In genomic region chr22:35638408-35638807, GRCh38 we compare ENCODE assay signal across 10 cellular contexts. TPM values are rescaled to one million over a fixed set of nuclear protein-coding genes. Genes with fewer than 3 reads are reported as not detected.
DNase-seq lines count a peak whose midpoint lies in the region; ATAC-seq, FAIRE-seq and TF ChIP-seq lines count a peak whose summit lies in the region.
"Had no signal": no experiment of that assay in that cellular context is flagged by ENCODE, and none has a peak within 500 bp of the region (broad histone marks: within the 10 kb centered on the region; RNA-seq: fewer than 3 reads in every experiment).

No MANE protein-coding gene starts in this region.

- POLR2A ChIA-PET in H1 (lab: Charles Lee; ENCODE audit: partially characterized antibody), result no interaction called here

- peak; percentile 39 for DNase-seq in H4 (ENCODE audit: low spot score)
- no peak for DNase-seq in H1 (ENCODE audit: low read depth in 1 of 2, low spot score in 2 of 2)
- peak; percentile 75 to 97 for DNase-seq in lower leg skin (ENCODE audit: low spot score in 2 of 2)
- no peak for DNase-seq in stomach
- DNase-seq in putamen (ENCODE audit: low spot score), result no peak
- DNase-seq: activated T-cell treated with anti-CD3 and anti-CD28 coated beads, Interleukin-2, amount 50 U/mL, for 48 hours; SIG-M5 had no signal

- no peak overlapping the region for H3K18ac ChIP-seq in H1 (ENCODE audit: extremely low read depth, low read length)

- intact Hi-C loops in lower leg skin (cut with DNase I; ENCODE audit: low total_unique reads), result no loop called here
- intact Hi-C loops in stomach (cut with DNase I; ENCODE audit: low total_unique reads), result no loop called here

- TF ChIP-seq CTCF in H1 (IDR thresholded peaks at IDR 0.05; ENCODE audit: control extremely low read depth in 1 of 3, insufficient read depth in 1 of 3, low read depth in 1 of 3, low read length in 3 of 3), result no peak
- no peak for TF ChIP-seq CTCF in lower leg skin (IDR thresholded peaks at IDR 0.05)
- no peak for TF ChIP-seq CTCF in stomach (IDR thresholded peaks at IDR 0.05)

- no peak overlapping the region for H4K8ac ChIP-seq in H1 (ENCODE audit: extremely low read depth, insufficient read depth, low read length)

- no peak for FAIRE-seq in H1 (lab: Jason Lieb, UNC)

- H3K36me3 ChIP-seq in H1 (ENCODE audit: control insufficient read depth in 2 of 4, insufficient read depth in 4 of 4, low read length in 3 of 4) (no peaks in the 10 kb centered on the region; a peak in 1 of 8 replicates), stomach (no peaks in the 10 kb centered on the region)

- H3K4me1 ChIP-seq in H1 (replicated peaks in 1 of 4; ENCODE audit: control insufficient read depth in 3 of 4, insufficient read depth in 4 of 4, low read length in 3 of 4), result peaks cover 0 to 10% (median 4%) of the 10 kb centered on the region in 4 experiments; a peak in 4 of 7 replicates
- peaks cover 0 to 25% (median 18%) of the 10 kb centered on the region in 4 donors for H3K4me1 ChIP-seq in stomach

- no peak overlapping the region for H2BK15ac ChIP-seq in H1 (ENCODE audit: low read length)

- TF ChIP-seq POLR2A in H1 (IDR thresholded peaks at IDR 0.05; ENCODE audit: control extremely low read depth in 1 of 2, low read depth in 2 of 2, low read length in 2 of 2) (no peak), lower leg skin (IDR thresholded peaks at IDR 0.05) (no peak), stomach (IDR thresholded peaks at IDR 0.05) (no peak)

- no peaks in the 10 kb centered on the region for H3K79me2 ChIP-seq in H1 (ENCODE audit: control insufficient read depth in 1 of 2, insufficient read depth in 2 of 2, low read length in 2 of 2)

- H2BK5ac ChIP-seq in H1 (ENCODE audit: low read depth, low read length), result no peak overlapping the region

- no peak overlapping the region for H3K14ac ChIP-seq in H1 (ENCODE audit: insufficient read length)

- H4K20me1 ChIP-seq in H1 (replicated peaks in 1 of 2; ENCODE audit: control insufficient read depth in 1 of 2, insufficient read depth in 2 of 2, low read length in 2 of 2), result peaks cover 0 to 3% of the 10 kb centered on the region in 2 experiments

- no peak overlapping the region for H3K23ac ChIP-seq in H1 (ENCODE audit: insufficient read length)

- ATAC-seq in HG03135 (IDR thresholded peaks at IDR 0.05; ENCODE audit: unreplicated experiment) (no peak), GM21723 (IDR thresholded peaks at IDR 0.05; ENCODE audit: unreplicated experiment) (no peak), GM18867 (IDR thresholded peaks at IDR 0.05; ENCODE audit: unreplicated experiment) (no peak)

- H3K9ac ChIP-seq in H1 (replicated peaks in 1 of 4; ENCODE audit: extremely low read depth in 1 of 4, low read depth in 3 of 4, low read length in 3 of 4), result peak overlapping the region in 1 of 4 experiments; percentile 17; a peak in 1 of 7 replicates

- no peaks in the 10 kb centered on the region for H3K79me1 ChIP-seq in H1 (ENCODE audit: low read depth, low read length)

- no peak overlapping the region for H2BK20ac ChIP-seq in H1 (ENCODE audit: low read length)

- H2AFZ ChIP-seq in H1 (ENCODE audit: low read length), result no peak overlapping the region; the same call in 1 of the 2 replicates

- no peak overlapping the region for H2BK120ac ChIP-seq in H1 (replicated peaks; ENCODE audit: low read depth, low read length)

- no peak overlapping the region for H3K4ac ChIP-seq in H1 (replicated peaks; ENCODE audit: insufficient read length, low read depth, low read length)

- no peak overlapping the region for H3K56ac ChIP-seq in H1 (replicated peaks; ENCODE audit: insufficient read length, low read depth, low read length)

- no peak overlapping the region for H2AK5ac ChIP-seq in H1 (ENCODE audit: low read depth, low read length)

- CTCF ChIA-PET in H1 (lab: Charles Lee; ENCODE audit: partially characterized antibody), result no interaction called here

- peaks cover 3% of the 10 kb centered on the region for H3K23me2 ChIP-seq in H1 (ENCODE audit: low read depth, low read length)

- H3K4me3 ChIP-seq in H1 (ENCODE audit: extremely low read depth in 1 of 4, insufficient read depth in 2 of 4, low read depth in 3 of 4, low read length in 4 of 4), result no peak overlapping the region
- no peak overlapping the region for H3K4me3 ChIP-seq in lower leg skin (ENCODE audit: low read depth, poor library complexity, severe bottlenecking)
- no peak overlapping the region for H3K4me3 ChIP-seq in stomach

- H3K4me2 ChIP-seq in H1 (ENCODE audit: insufficient read depth in 1 of 2, low read depth in 2 of 2, low read length in 2 of 2), result no peak overlapping the region

- 93% methylated on average over 13 of the region's 13 CpGs; no CpG with 5 or more reads in 1 of the 2 experiments for WGBS in H1 (ENCODE audit: extremely low coverage in 1 of 2, insufficient coverage in 1 of 2, insufficient read length in 1 of 2, insufficient replicate concordance in 2 of 2, low coverage in 1 of 2, low lambda C conversion rate in 2 of 2, missing lambda C conversion rate in 1 of 2), 2 experiments
- WGBS in lower leg skin, 2 donors, result 26 to 43% methylated on average over 13 of the region's 13 CpGs
- WGBS in stomach, 5 donors, result 59 to 70% (median 62%) methylated on average over 13 of the region's 13 CpGs

- H2BK12ac ChIP-seq in H1 (ENCODE audit: low read depth, low read length), result 0 out of 2 replicates have a peak overlapping the region, but pooled peaks have one; percentile 80

- H3K9me3 ChIP-seq in H1 (ENCODE audit: insufficient read depth in 2 of 2, low read depth in 1 of 2, low read length in 1 of 2), result no peaks in the 10 kb centered on the region
- no peaks in the 10 kb centered on the region for H3K9me3 ChIP-seq in stomach

- H4K5ac ChIP-seq in H1 (ENCODE audit: insufficient read length, low read depth, low read length), result no peak overlapping the region

- H3K27ac ChIP-seq in H1 (ENCODE audit: low read depth, low read length) (no peak overlapping the region), stomach (peak overlapping the region; percentile 75 to 85 (median 79))

- no peak for TF ChIP-seq RAD21 in H1 (IDR thresholded peaks at IDR 0.05 in 1 of 2, conservative IDR thresholded peaks at IDR 0.05 in 1 of 2; ENCODE audit: low read depth in 2 of 2, low read length in 2 of 2)

- no peak for TF ChIP-seq EP300 in H1 (IDR thresholded peaks at IDR 0.05; ENCODE audit: borderline replicate concordance in 1 of 2, low read depth in 2 of 2, low read length in 2 of 2)
- no peak for TF ChIP-seq EP300 in stomach (IDR thresholded peaks at IDR 0.05)

- H4K91ac ChIP-seq in H1 (replicated peaks; ENCODE audit: insufficient read length, low read length), result no peak overlapping the region

- no peaks in the 10 kb centered on the region; a peak in 1 of 7 replicates for H3K27me3 ChIP-seq in H1 (replicated peaks in 1 of 4; ENCODE audit: control insufficient read depth in 3 of 4, extremely low read depth in 1 of 4, insufficient read depth in 3 of 4, low read length in 3 of 4)
- H3K27me3 ChIP-seq in stomach, result no peaks in the 10 kb centered on the region

TF ChIP-seq in H1, 55 proteins besides CTCF, POLR2A, EP300 and RAD21:
- no peak for TF ChIP-seq HDAC2 (IDR thresholded peaks at IDR 0.05; ENCODE audit: borderline replicate concordance in 1 of 2, low read depth in 2 of 2, low read length in 2 of 2)
- TF ChIP-seq POLR2AphosphoS5 (IDR thresholded peaks at IDR 0.05; ENCODE audit: low read depth, low read length), result no peak
TF ChIP-seq in H1: peak in this region for 0.

RNA-seq across cellular contexts. Expression of gene APOL6, which starts 9.8 kb away (rescaled TPM):
- total RNA-seq in H4 (2014; rRNA removed; shearing (Covaris generic)), result 13.6 and 14.9 TPM in 2 replicates
- 0.13 TPM in 2 replicates for total RNA-seq in H1 (2021; fragmentation: NEBNext Ultra II Directional; extraction: Animal tissue kit (Norgen Biotek cat#: 25700))
- polyA plus RNA-seq in H1 (2011; rRNA removed) (0.06 and 0.08 TPM in 2 replicates), stomach (1 to 10 TPM; 3.9 to 7.0 (median 4.9) TPM)
- 0.10 TPM for polyA plus RNA-seq in H1 (2011; cell fraction: cytosol; rRNA removed)
- polyA plus RNA-seq in H1 (2011; cell fraction: nucleus; rRNA removed), result 0.09 TPM
- 0.08 to 0.17 TPM (median 0.11 TPM) in 4 replicates for polyA plus RNA-seq in H1 (2012, experiment 1 of 2)
- 0.04 TPM for polyA plus RNA-seq in H1 (2012, experiment 2 of 2)
- polyA plus RNA-seq in H1 (2013, experiment 1 of 2), result 0.10 TPM
- 0.07 TPM for polyA plus RNA-seq in H1 (2013, experiment 2 of 2)
- polyA minus RNA-seq in H1 (2011; rRNA and poly(A)+ RNA removed), result 0.19 and 0.34 TPM in 2 replicates
- polyA minus RNA-seq in H1 (2011; cell fraction: cytosol; rRNA and poly(A)+ RNA removed), result 0.22 TPM
- 0.60 TPM for polyA minus RNA-seq in H1 (2011; cell fraction: nucleus; rRNA and poly(A)+ RNA removed)
- total RNA-seq in lower leg skin (1 to 10 TPM; 3.0 to 3.9 (median 3.8) TPM), stomach (10 to 100 TPM in 4 of 5 donors, 1 to 10 TPM in 1; 4.5 to 21.5 (median 10.5) TPM)

RNA-seq across cellular contexts. Expression of gene MB, which starts 21.3 kb away (rescaled TPM):
- total RNA-seq in H4 (2014; rRNA removed; shearing (Covaris generic)), result not detected in 2 replicates
- total RNA-seq in H1 (2021; fragmentation: NEBNext Ultra II Directional; extraction: Animal tissue kit (Norgen Biotek cat#: 25700)), result not detected in 2 replicates
- polyA plus RNA-seq in H1 (2011; rRNA removed), result 1.5 and 1.7 TPM in 2 replicates
- 1.6 TPM for polyA plus RNA-seq in H1 (2011; cell fraction: cytosol; rRNA removed)
- polyA plus RNA-seq in H1 (2011; cell fraction: nucleus; rRNA removed), result 1.5 TPM
- 0.31 to 1.7 TPM (median 1.2 TPM) in 4 replicates for polyA plus RNA-seq in H1 (2012, experiment 1 of 2)
- polyA plus RNA-seq in H1 (2012, experiment 2 of 2), result 0.24 TPM
- 0.10 TPM for polyA plus RNA-seq in H1 (2013, experiment 1 of 2)
- 0.11 TPM for polyA plus RNA-seq in H1 (2013, experiment 2 of 2)
- 0.63 TPM in 1 of 2 replicates, not detected in the other for polyA minus RNA-seq in H1 (2011; rRNA and poly(A)+ RNA removed)
- polyA minus RNA-seq in H1 (2011; cell fraction: cytosol; rRNA and poly(A)+ RNA removed), result not detected
- not detected for polyA minus RNA-seq in H1 (2011; cell fraction: nucleus; rRNA and poly(A)+ RNA removed)
- 10 to 100 TPM in 2 of 4 donors, 1 to 10 TPM in 2; 2.2 to 23.4 (median 9.6) TPM for total RNA-seq in lower leg skin
- 1 to 10 TPM in 1 of 5 donors, under 1 TPM in 1, not detected in 3; 0.87 to 1.3 TPM for total RNA-seq in stomach
- polyA plus RNA-seq in stomach, result 10 to 100 TPM in 1 of 3 donors, 1 to 10 TPM in 2; 2.2 to 29.5 (median 6.9) TPM

Comparison
In these comparisons a context has a peak if more than half of its experiments do, and no peak if none do; other contexts are left out.
1. DNase-seq: peak in H4 (single experiment) and lower leg skin (2 of 2); none in H1 (0 of 2), stomach (single experiment) and putamen (single experiment).